Comparison of ENCODE assay signal across 27 cellular contexts in genomic region chr19:4552546-4552819, GRCh38. TPM values are rescaled to one million over a fixed set of nuclear protein-coding genes. Genes with fewer than 3 reads are reported as not detected.
DNase-seq lines count a peak whose midpoint lies in the region; ATAC-seq, FAIRE-seq and TF ChIP-seq lines count a peak whose summit lies in the region.
"Had no signal": no experiment of that assay in that cellular context is flagged by ENCODE, and none has a peak within 500 bp of the region (broad histone marks: within the 10 kb centered on the region; RNA-seq: fewer than 3 reads in every experiment).

No MANE protein-coding gene starts in this region.

- TF ChIP-seq RAD21 in HepG2 (CRISPR knock-in tag; IDR thresholded peaks at IDR 0.05), result no peak

- H3K27ac Mint-ChIP-seq in chondrocyte (ENCODE audit: unreplicated experiment), result no peak overlapping the region
- H3K27ac Mint-ChIP-seq: CD14-positive monocyte had no signal

- intact Hi-C loops in HepG2 (cut with micrococcal nuclease; ENCODE audit: unreplicated experiment) (no loop called here), right lobe of liver (cut with DNase I) (no loop called here)

- H3K4me2 ChIP-seq in HepG2 (ENCODE audit: low read depth, low read length), result no peak overlapping the region
- H3K4me2 ChIP-seq: BLaER1 had no signal

- H3K4me1 Mint-ChIP-seq in chondrocyte (ENCODE audit: low read depth), result no peaks in the 10 kb centered on the region
- H3K4me1 Mint-ChIP-seq: CD8-positive, alpha-beta memory T cell had no signal

- no peak overlapping the region for H3K4me3 Mint-ChIP-seq in chondrocyte (ENCODE audit: unreplicated experiment)
- H3K4me3 Mint-ChIP-seq: CD14-positive monocyte; CD4-positive, alpha-beta memory T cell; CD4-positive, CD25-positive, alpha-beta regulatory T cell; CD8-positive, alpha-beta memory T cell had no signal

- no TSS peak for BruUV-seq in HepG2 (replicated peaks; lab: Mats Ljungman, UMichigan)

- no peaks in the 10 kb centered on the region for H3K79me2 ChIP-seq in HepG2 (ENCODE audit: insufficient read depth, low read length)

- in situ Hi-C loops in HepG2 (cut with HindIII; ENCODE audit: extremely low pct_ligation_motif_present, low pct_unique_long_range_greater_than_20kb), result no loop called here

- POLR2A ChIA-PET in HepG2 (lab: Yijun Ruan, JAX), result no interaction called here

- H3K9me3 ChIP-seq in HepG2 (ENCODE audit: low read length) (no peaks in the 10 kb centered on the region), right lobe of liver (no peaks in the 10 kb centered on the region)
- H3K9me3 ChIP-seq: BLaER1 had no signal

- no peak for TF ChIP-seq CTCF in HepG2 (CRISPR knock-in tag; IDR thresholded peaks at IDR 0.05)
- TF ChIP-seq CTCF in right lobe of liver (IDR thresholded peaks at IDR 0.05), result no peak
- TF ChIP-seq CTCF in chondrocyte (IDR thresholded peaks at IDR 0.05), result no peak

- H3K4me1 ChIP-seq in HepG2 (ENCODE audit: insufficient read depth, low read length), result no peaks in the 10 kb centered on the region
- peaks cover 0 to 4% (median 2%) of the 10 kb centered on the region in 4 donors for H3K4me1 ChIP-seq in right lobe of liver
- H3K4me1 ChIP-seq: BLaER1 had no signal

- H3K27ac ChIP-seq in HepG2 (ENCODE audit: extremely low read length, insufficient read depth, low read length) (no peak overlapping the region), right lobe of liver (no peak overlapping the region)
- H3K27ac ChIP-seq: BLaER1 had no signal

- H3K27me3 Mint-ChIP-seq in chondrocyte (ENCODE audit: low read depth), result no peaks in the 10 kb centered on the region

- DNase-seq in HepG2 (ENCODE audit: low spot score) (no peak), right lobe of liver (no peak), chondrocyte (ENCODE audit: low spot score) (peak; percentile 86), NCI-H128 (lab: John Stamatoyannopoulos, UW; ENCODE audit: unreplicated experiment) (no peak)
- DNase-seq: 8988T; ACHN; BE2C; C1 segment of cervical spinal cord; CD4-positive, alpha-beta memory T cell; CD4-positive, CD25-positive, alpha-beta regulatory T cell; CD8-positive, alpha-beta memory T cell; COR-L47; DMS 273 treated with DMSO at 0.1 percent for 48 hours; DMS153; DMS53; DMS79; DND-41; EL; GDM1 had no signal

- ATAC-seq in HepG2 (no peak), right lobe of liver (no peak)
- ATAC-seq: GM12878 had no signal

- no peaks in the 10 kb centered on the region for H3K9me3 Mint-ChIP-seq in chondrocyte (ENCODE audit: low read depth)

- WGBS in HepG2 (ENCODE audit: low lambda C conversion rate), result no CpG with 5 or more reads among the region's 16 CpGs
- WGBS in right lobe of liver (ENCODE audit: insufficient coverage, low coverage, low lambda C conversion rate, missing lambda C conversion rate), result 60% methylated on average over 1 of the region's 16 CpGs

- H3K4me3 ChIP-seq in HepG2 (replicated peaks in 1 of 3; ENCODE audit: insufficient read depth in 1 of 3, low read depth in 2 of 3, low read length in 3 of 3), result no peak overlapping the region
- H3K4me3 ChIP-seq in right lobe of liver, result no peak overlapping the region
- H3K4me3 ChIP-seq: BLaER1, GM12878 had no signal

- H3K9ac ChIP-seq in HepG2 (ENCODE audit: insufficient read depth, low read depth, low read length), result no peak overlapping the region
- H3K9ac ChIP-seq: BLaER1 had no signal

- FAIRE-seq in HepG2 (lab: Jason Lieb, UNC), result no peak
- FAIRE-seq: A204.1, GM12878, GM12892, GM18507 had no signal

- TF ChIP-seq EP300 in HepG2 (IDR thresholded peaks at IDR 0.05; ENCODE audit: low read depth in 2 of 2, low read length in 2 of 2), result no peak
- no peak for TF ChIP-seq EP300 in HepG2 (CRISPR knock-in tag; IDR thresholded peaks at IDR 0.05; ENCODE audit: borderline replicate concordance)

- H2AFZ ChIP-seq in HepG2 (ENCODE audit: low read length), result no peak overlapping the region

- H3K27me3 ChIP-seq in HepG2 (ENCODE audit: control insufficient read depth in 1 of 2, insufficient read depth in 2 of 2, low read length in 2 of 2) (no peaks in the 10 kb centered on the region), right lobe of liver (no peaks in the 10 kb centered on the region)
- H3K27me3 ChIP-seq: BLaER1 had no signal

- TF ChIP-seq POLR2A in HepG2 (IDR thresholded peaks at IDR 0.05; ENCODE audit: insufficient read depth in 1 of 2, low read depth in 2 of 2, low read length in 2 of 2) (no peak), right lobe of liver (IDR thresholded peaks at IDR 0.05) (no peak)

- H3K36me3 Mint-ChIP-seq in chondrocyte (ENCODE audit: low read depth), result peaks cover 4% of the 10 kb centered on the region
- H3K36me3 Mint-ChIP-seq: CD4-positive, alpha-beta memory T cell; CD8-positive, alpha-beta memory T cell had no signal

- H3K36me3 ChIP-seq in HepG2 (replicated peaks in 1 of 2; ENCODE audit: control insufficient read depth in 1 of 2, insufficient read depth in 2 of 2, low read length in 2 of 2), result peaks cover 54 to 78% of the 10 kb centered on the region in 2 experiments
- no peaks in the 10 kb centered on the region for H3K36me3 ChIP-seq in right lobe of liver
- H3K36me3 ChIP-seq: BE2C had no signal

- CTCF ChIA-PET in HepG2 (lab: Yijun Ruan, JAX; ENCODE audit: low intra/inter-chr PET ratio, low total read pairs), result no interaction called here

- peaks cover 6% of the 10 kb centered on the region; the same call in 1 of the 2 replicates for H4K20me1 ChIP-seq in HepG2 (ENCODE audit: insufficient read depth, low read length)
- H4K20me1 ChIP-seq: BLaER1 had no signal

RNA-seq across cellular contexts. Expression of gene SEMA6B, which starts 7.0 kb away (rescaled TPM):
- total RNA-seq in HepG2 (2016; rRNA removed; fragmentation: Illumina TruSeq; extraction: Trizol) (37.0 and 67.1 TPM in 2 replicates), right lobe of liver (1 to 10 TPM; 1.0 to 6.5 (median 2.3) TPM), chondrocyte (4.2 to 5.3 TPM (median 4.3 TPM) in 3 replicates)
- 14.3 and 14.5 TPM in 2 replicates for total RNA-seq in HepG2 (2016; cell fraction: cytosol; rRNA removed; fragmentation: Illumina TruSeq; extraction: Trizol; ENCODE audit: low read depth)
- total RNA-seq in HepG2 (2016; cell fraction: insoluble cytoplasmic fraction; rRNA removed; fragmentation: Illumina TruSeq; extraction: Trizol), result 29.9 and 68.6 TPM in 2 replicates
- total RNA-seq in HepG2 (2016; cell fraction: membrane; rRNA removed; fragmentation: Illumina TruSeq; extraction: Trizol), result 59.5 and 62.2 TPM in 2 replicates
- 51.6 and 59.6 TPM in 2 replicates for total RNA-seq in HepG2 (2016; cell fraction: nucleus; rRNA removed; fragmentation: Illumina TruSeq; extraction: Trizol)
- polyA plus RNA-seq in HepG2 (2011; rRNA removed), result 45.5 and 56.2 TPM in 2 replicates
- 55.1 and 78.1 TPM in 2 replicates for polyA plus RNA-seq in HepG2 (2011; cell fraction: cytosol; rRNA removed)
- polyA plus RNA-seq in HepG2 (2011; cell fraction: nucleus; rRNA removed), result 60.7 and 73.5 TPM in 2 replicates
- polyA plus RNA-seq in HepG2 (2012), result 31.8 and 42.2 TPM in 2 replicates
- 17.9 and 18.2 TPM in 2 replicates for polyA plus RNA-seq in HepG2 (2016; cell fraction: cytosol; fragmentation: Illumina TruSeq; extraction: Trizol; ENCODE audit: low read depth)
- polyA plus RNA-seq in HepG2 (2016; cell fraction: insoluble cytoplasmic fraction; fragmentation: Illumina TruSeq; extraction: Trizol; ENCODE audit: low read depth), result 55.9 and 71.2 TPM in 2 replicates
- polyA plus RNA-seq in HepG2 (2016; cell fraction: membrane; fragmentation: Illumina TruSeq; extraction: Trizol; ENCODE audit: low read depth), result 62.0 and 68.4 TPM in 2 replicates
- polyA plus RNA-seq in HepG2 (2016; cell fraction: nucleus; fragmentation: Illumina TruSeq; extraction: Trizol; ENCODE audit: insufficient read depth, low read depth), result 120 and 123 TPM in 2 replicates
- 0.23 and 250 TPM in 2 replicates for polyA minus RNA-seq in HepG2 (2011; rRNA and poly(A)+ RNA removed; ENCODE audit: low replicate concordance)
- 72.0 and 86.5 TPM in 2 replicates for polyA minus RNA-seq in HepG2 (2011; cell fraction: cytosol; rRNA and poly(A)+ RNA removed)
- 23.2 and 24.5 TPM in 2 replicates for polyA minus RNA-seq in HepG2 (2011; cell fraction: nucleus; rRNA and poly(A)+ RNA removed)
- total RNA-seq: CD4-positive, CD25-positive, alpha-beta regulatory T cell had no signal
- polyA plus RNA-seq: CD4-positive, alpha-beta memory T cell; CD4-positive, CD25-positive, alpha-beta regulatory T cell; CD8-positive, alpha-beta memory T cell; GM12878 had no signal

RNA-seq across cellular contexts. Expression of gene LRG1, which starts 12.6 kb away (rescaled TPM):
- 7.1 and 12.0 TPM in 2 replicates for total RNA-seq in HepG2 (2016; rRNA removed; fragmentation: Illumina TruSeq; extraction: Trizol)
- total RNA-seq in HepG2 (2016; cell fraction: cytosol; rRNA removed; fragmentation: Illumina TruSeq; extraction: Trizol; ENCODE audit: low read depth), result 2.0 and 2.2 TPM in 2 replicates
- total RNA-seq in HepG2 (2016; cell fraction: insoluble cytoplasmic fraction; rRNA removed; fragmentation: Illumina TruSeq; extraction: Trizol), result 5.8 and 13.0 TPM in 2 replicates
- 4.2 and 4.7 TPM in 2 replicates for total RNA-seq in HepG2 (2016; cell fraction: membrane; rRNA removed; fragmentation: Illumina TruSeq; extraction: Trizol)
- 10.2 and 12.3 TPM in 2 replicates for total RNA-seq in HepG2 (2016; cell fraction: nucleus; rRNA removed; fragmentation: Illumina TruSeq; extraction: Trizol)
- polyA plus RNA-seq in HepG2 (2011; rRNA removed), result 39.3 and 48.9 TPM in 2 replicates
- 33.3 and 38.7 TPM in 2 replicates for polyA plus RNA-seq in HepG2 (2011; cell fraction: cytosol; rRNA removed)
- polyA plus RNA-seq in HepG2 (2011; cell fraction: nucleus; rRNA removed), result 12.1 and 16.5 TPM in 2 replicates
- polyA plus RNA-seq in HepG2 (2012), result 8.4 and 14.3 TPM in 2 replicates
- 2.4 and 2.6 TPM in 2 replicates for polyA plus RNA-seq in HepG2 (2016; cell fraction: cytosol; fragmentation: Illumina TruSeq; extraction: Trizol; ENCODE audit: low read depth)
- 6.6 and 8.6 TPM in 2 replicates for polyA plus RNA-seq in HepG2 (2016; cell fraction: insoluble cytoplasmic fraction; fragmentation: Illumina TruSeq; extraction: Trizol; ENCODE audit: low read depth)
- 4.2 and 4.9 TPM in 2 replicates for polyA plus RNA-seq in HepG2 (2016; cell fraction: membrane; fragmentation: Illumina TruSeq; extraction: Trizol; ENCODE audit: low read depth)
- polyA plus RNA-seq in HepG2 (2016; cell fraction: nucleus; fragmentation: Illumina TruSeq; extraction: Trizol; ENCODE audit: insufficient read depth, low read depth), result 20.0 and 22.9 TPM in 2 replicates
- polyA minus RNA-seq in HepG2 (2011; rRNA and poly(A)+ RNA removed; ENCODE audit: low replicate concordance), result 0.77 and 28.9 TPM in 2 replicates
- polyA minus RNA-seq in HepG2 (2011; cell fraction: cytosol; rRNA and poly(A)+ RNA removed), result 12.1 and 23.5 TPM in 2 replicates
- 3.2 and 5.6 TPM in 2 replicates for polyA minus RNA-seq in HepG2 (2011; cell fraction: nucleus; rRNA and poly(A)+ RNA removed)
- total RNA-seq in right lobe of liver, result 1,000 to 10,000 TPM in 2 of 6 experiments, 100 to 1,000 TPM in 4; 331 to 1,334 (median 524) TPM
- not detected in 3 replicates for total RNA-seq in chondrocyte
- total RNA-seq: A673; CD4-positive, alpha-beta memory T cell; CD8-positive, alpha-beta memory T cell had no signal

RNA-seq across cellular contexts. Expression of gene PLIN5, which starts 17.5 kb away (rescaled TPM):
- total RNA-seq in HepG2 (2016; rRNA removed; fragmentation: Illumina TruSeq; extraction: Trizol) (1.6 and 1.8 TPM in 2 replicates), right lobe of liver (100 to 1,000 TPM in 4 of 6 experiments, 10 to 100 TPM in 2; 35.0 to 149 (median 117) TPM), chondrocyte (not detected in 3 replicates)
- 0.35 and 0.40 TPM in 2 replicates for total RNA-seq in HepG2 (2016; cell fraction: cytosol; rRNA removed; fragmentation: Illumina TruSeq; extraction: Trizol; ENCODE audit: low read depth)
- 0.94 and 1.8 TPM in 2 replicates for total RNA-seq in HepG2 (2016; cell fraction: insoluble cytoplasmic fraction; rRNA removed; fragmentation: Illumina TruSeq; extraction: Trizol)
- 0.65 TPM in 2 replicates for total RNA-seq in HepG2 (2016; cell fraction: membrane; rRNA removed; fragmentation: Illumina TruSeq; extraction: Trizol)
- 1.9 TPM in 2 replicates for total RNA-seq in HepG2 (2016; cell fraction: nucleus; rRNA removed; fragmentation: Illumina TruSeq; extraction: Trizol)
- polyA plus RNA-seq in HepG2 (2011; rRNA removed), result 4.8 and 6.3 TPM in 2 replicates
- 1.6 and 1.9 TPM in 2 replicates for polyA plus RNA-seq in HepG2 (2011; cell fraction: cytosol; rRNA removed)
- polyA plus RNA-seq in HepG2 (2011; cell fraction: nucleus; rRNA removed), result 31.7 and 40.6 TPM in 2 replicates
- polyA plus RNA-seq in HepG2 (2012), result 1.9 and 2.0 TPM in 2 replicates
- 0.12 and 0.53 TPM in 2 replicates for polyA plus RNA-seq in HepG2 (2016; cell fraction: cytosol; fragmentation: Illumina TruSeq; extraction: Trizol; ENCODE audit: low read depth)
- polyA plus RNA-seq in HepG2 (2016; cell fraction: insoluble cytoplasmic fraction; fragmentation: Illumina TruSeq; extraction: Trizol; ENCODE audit: low read depth), result 0.77 and 1.4 TPM in 2 replicates
- polyA plus RNA-seq in HepG2 (2016; cell fraction: membrane; fragmentation: Illumina TruSeq; extraction: Trizol; ENCODE audit: low read depth), result 0.11 and 0.52 TPM in 2 replicates
- 5.8 and 8.9 TPM in 2 replicates for polyA plus RNA-seq in HepG2 (2016; cell fraction: nucleus; fragmentation: Illumina TruSeq; extraction: Trizol; ENCODE audit: insufficient read depth, low read depth)
- 0.47 and 3.5 TPM in 2 replicates for polyA minus RNA-seq in HepG2 (2011; rRNA and poly(A)+ RNA removed; ENCODE audit: low replicate concordance)
- polyA minus RNA-seq in HepG2 (2011; cell fraction: cytosol; rRNA and poly(A)+ RNA removed), result 0.97 and 0.99 TPM in 2 replicates
- 4.1 and 4.4 TPM in 2 replicates for polyA minus RNA-seq in HepG2 (2011; cell fraction: nucleus; rRNA and poly(A)+ RNA removed)
- total RNA-seq: CD4-positive, CD25-positive, alpha-beta regulatory T cell; CD8-positive, alpha-beta memory T cell had no signal
- polyA plus RNA-seq: AG04450 had no signal

RNA-seq across cellular contexts. Expression of gene PLIN4, which starts 34.2 kb away (rescaled TPM):
- total RNA-seq in HepG2 (2016; rRNA removed; fragmentation: Illumina TruSeq; extraction: Trizol), result 0.80 and 1.3 TPM in 2 replicates
- 1.2 and 1.4 TPM in 2 replicates for total RNA-seq in HepG2 (2016; cell fraction: cytosol; rRNA removed; fragmentation: Illumina TruSeq; extraction: Trizol; ENCODE audit: low read depth)
- 0.68 and 1.3 TPM in 2 replicates for total RNA-seq in HepG2 (2016; cell fraction: insoluble cytoplasmic fraction; rRNA removed; fragmentation: Illumina TruSeq; extraction: Trizol)
- 0.12 and 0.21 TPM in 2 replicates for total RNA-seq in HepG2 (2016; cell fraction: membrane; rRNA removed; fragmentation: Illumina TruSeq; extraction: Trizol)
- 1.0 and 1.1 TPM in 2 replicates for total RNA-seq in HepG2 (2016; cell fraction: nucleus; rRNA removed; fragmentation: Illumina TruSeq; extraction: Trizol)
- 1.1 and 1.9 TPM in 2 replicates for polyA plus RNA-seq in HepG2 (2011; rRNA removed)
- 0.72 and 0.76 TPM in 2 replicates for polyA plus RNA-seq in HepG2 (2011; cell fraction: cytosol; rRNA removed)
- polyA plus RNA-seq in HepG2 (2011; cell fraction: nucleus; rRNA removed), result 12.5 and 14.8 TPM in 2 replicates
- polyA plus RNA-seq in HepG2 (2012), result 0.82 and 1.4 TPM in 2 replicates
- polyA plus RNA-seq in HepG2 (2016; cell fraction: cytosol; fragmentation: Illumina TruSeq; extraction: Trizol; ENCODE audit: low read depth), result 1.2 and 1.5 TPM in 2 replicates
- 0.48 and 0.53 TPM in 2 replicates for polyA plus RNA-seq in HepG2 (2016; cell fraction: insoluble cytoplasmic fraction; fragmentation: Illumina TruSeq; extraction: Trizol; ENCODE audit: low read depth)
- polyA plus RNA-seq in HepG2 (2016; cell fraction: membrane; fragmentation: Illumina TruSeq; extraction: Trizol; ENCODE audit: low read depth), result 0.08 and 0.13 TPM in 2 replicates
- polyA plus RNA-seq in HepG2 (2016; cell fraction: nucleus; fragmentation: Illumina TruSeq; extraction: Trizol; ENCODE audit: insufficient read depth, low read depth), result 2.9 and 3.1 TPM in 2 replicates
- polyA minus RNA-seq in HepG2 (2011; rRNA and poly(A)+ RNA removed; ENCODE audit: low replicate concordance), result 0.19 and 0.78 TPM in 2 replicates
- 1.1 and 1.3 TPM in 2 replicates for polyA minus RNA-seq in HepG2 (2011; cell fraction: cytosol; rRNA and poly(A)+ RNA removed)
- 1.0 and 1.6 TPM in 2 replicates for polyA minus RNA-seq in HepG2 (2011; cell fraction: nucleus; rRNA and poly(A)+ RNA removed)
- 10 to 100 TPM; 28.4 to 51.2 (median 39.3) TPM for total RNA-seq in right lobe of liver
- total RNA-seq in chondrocyte, result 0.05 TPM in 2 of 3 replicates, not detected in the other
- total RNA-seq: CD4-positive, CD25-positive, alpha-beta regulatory T cell had no signal

Comparison
In these comparisons a context has a peak if more than half of its experiments do, and no peak if none do; other contexts are left out.
1. RNA of gene LRG1, which starts 12.6 kb away (total RNA-seq): 331 to 1,334 TPM in right lobe of liver; 2.0 to 13.0 TPM in HepG2 and not detected in chondrocyte; every median in the first group is over 10 times any median in the second.
2. RNA of gene PLIN5, which starts 17.5 kb away (total RNA-seq): 35.0 to 149 TPM in right lobe of liver; 0.35 to 1.9 TPM in HepG2 and not detected in chondrocyte; every median in the first group is over 10 times any median in the second.